Comparison of ENCODE assay signal across 11 cellular contexts in the genomic region with DNA sequence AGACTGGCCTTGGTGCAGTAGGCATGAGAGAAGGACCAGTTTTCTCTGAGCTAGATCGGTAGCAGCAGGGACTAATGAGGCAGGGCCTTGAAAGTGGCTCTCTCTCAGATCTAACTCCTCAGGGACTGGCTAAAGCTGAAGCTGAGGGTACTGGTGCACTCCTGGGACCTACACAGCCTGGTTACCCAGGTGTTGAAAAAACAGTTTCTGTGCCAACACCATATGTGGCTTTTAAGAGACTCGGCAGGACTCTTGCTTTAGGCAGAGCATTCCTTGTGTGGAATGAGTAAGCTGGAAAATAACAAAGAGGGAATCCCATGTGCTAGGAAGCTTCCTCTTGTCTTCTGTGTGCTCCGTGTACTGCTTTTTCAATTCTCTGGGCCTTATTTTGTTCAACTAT.
DNase-seq lines count a peak whose midpoint lies in the region; FAIRE-seq and TF ChIP-seq lines count a peak whose summit lies in the region.
"Had no signal": no experiment of that assay in that cellular context is flagged by ENCODE, and none has a peak within 500 bp of the region (broad histone marks: within the 10 kb centered on the region; RNA-seq: fewer than 3 reads in every experiment).

No MANE protein-coding gene starts in this region.

- no peaks in the 10 kb centered on the region for H4K20me1 ChIP-seq in neural progenitor cell (ENCODE audit: low read depth)

- peak; percentile 13 for FAIRE-seq in GM12891 (lab: Jason Lieb, UNC)

- H3K4me2 ChIP-seq in neural progenitor cell, result peak overlapping the region; percentile 46

- H3K4me1 Mint-ChIP-seq in neural progenitor cell, result peaks cover 20% of the 10 kb centered on the region

- peak overlapping the region; percentile 8 for H2AFZ ChIP-seq in neural progenitor cell (replicated peaks)

- TF ChIP-seq POLR2A in GM12891 (IDR thresholded peaks at IDR 0.05; ENCODE audit: low read depth, low read length), result no peak

- no peaks in the 10 kb centered on the region for H3K9me3 ChIP-seq in neural progenitor cell (ENCODE audit: low read depth)

- peaks cover 21% of the 10 kb centered on the region for H3F3A ChIP-seq in neural progenitor cell (ENCODE audit: low read depth)

- H3K4me3 ChIP-seq in astrocyte of the spinal cord (ENCODE audit: low read depth, low read length), result no peak overlapping the region
- peak overlapping the region; percentile 14 for H3K4me3 ChIP-seq in neural progenitor cell
- no peak overlapping the region for H3K4me3 ChIP-seq in coronary artery

- H3K36me3 Mint-ChIP-seq in neural progenitor cell, result peaks cover 7% of the 10 kb centered on the region

- H3K9me3 Mint-ChIP-seq in neural progenitor cell, result peaks cover 10% of the 10 kb centered on the region

- H3K27me3 ChIP-seq in neural progenitor cell, result no peaks in the 10 kb centered on the region

- DNase-seq in GM12891 (ENCODE audit: insufficient read length, low spot score), result no peak
- peak; percentile 88 for DNase-seq in NCI-H1436 (lab: John Stamatoyannopoulos, UW)
- DNase-seq in astrocyte of the spinal cord (ENCODE audit: low read depth, low spot score), result peak; percentile 45
- peak; percentile 70 for DNase-seq in neural progenitor cell (ENCODE audit: low spot score)
- DNase-seq in coronary artery (ENCODE audit: low spot score), result no peak
- no peak for DNase-seq in activated CD4-positive, alpha-beta T cell treated with anti-CD3 and anti-CD28 coated beads, Interleukin-2, amount 50 U/mL, for 48 hours
- DNase-seq in activated CD4-positive, alpha-beta T cell treated with anti-CD3 and anti-CD28 coated beads for 1 hour, result no peak
- DNase-seq in SK-N-DZ (ENCODE audit: low spot score), result no peak
- DNase-seq: activated effector memory CD4-positive, alpha-beta T cell treated with Interleukin-2 at 50 U/mL for 16 hours; DND-41 had no signal

- in situ Hi-C loops in astrocyte of the spinal cord (cut with HindIII; ENCODE audit: low sequenced_read_pairs), result no loop called here

- no peaks in the 10 kb centered on the region for H3K79me2 ChIP-seq in neural progenitor cell (ENCODE audit: low read depth)

- no peaks in the 10 kb centered on the region for H3K27me3 Mint-ChIP-seq in neural progenitor cell (ENCODE audit: insufficient read depth, low read depth)

- no peak overlapping the region for H3K4me3 Mint-ChIP-seq in neural progenitor cell

- H3K27ac Mint-ChIP-seq in neural progenitor cell, result peak overlapping the region; percentile 47

- TF ChIP-seq CTCF in astrocyte of the spinal cord (IDR thresholded peaks at IDR 0.05; ENCODE audit: low read depth, low read length) (no peak), neural progenitor cell (IDR thresholded peaks at IDR 0.05) (no peak), coronary artery (IDR thresholded peaks at IDR 0.05) (no peak)

- peak overlapping the region; percentile 87 for H3K27ac ChIP-seq in neural progenitor cell
- H3K27ac ChIP-seq in coronary artery, result no peak overlapping the region
- H3K27ac ChIP-seq: epithelial cell of prostate had no signal

- H3K36me3 ChIP-seq in neural progenitor cell, result no peaks in the 10 kb centered on the region

- no peak overlapping the region for H3K9ac ChIP-seq in neural progenitor cell

- peaks cover 17% of the 10 kb centered on the region for H3K4me1 ChIP-seq in neural progenitor cell

TF ChIP-seq in GM12891, 5 proteins besides CTCF, POLR2A, EP300 and RAD21:
- no peak for TF ChIP-seq POU2F2 (IDR thresholded peaks at IDR 0.05; ENCODE audit: low read depth, low read length)
- no peak for TF ChIP-seq TAF1 (IDR thresholded peaks at IDR 0.05; ENCODE audit: low read depth, low read length)
- no peak for TF ChIP-seq PAX5 (IDR thresholded peaks at IDR 0.05; ENCODE audit: insufficient read depth, low read length, severe bottlenecking)
- TF ChIP-seq SPI1 (IDR thresholded peaks at IDR 0.05; ENCODE audit: low read depth, low read length), result no peak

Comparison
In these comparisons a context has a peak if more than half of its experiments do, and no peak if none do; other contexts are left out.
1. DNase-seq: peak in NCI-H1436 (single experiment), astrocyte of the spinal cord (single experiment) and neural progenitor cell (single experiment); none in GM12891 (single experiment), coronary artery (single experiment), activated CD4-positive, alpha-beta T cell treated with anti-CD3 and anti-CD28 coated beads, Interleukin-2, amount 50 U/mL, for 48 hours (0 of 2), activated CD4-positive, alpha-beta T cell treated with anti-CD3 and anti-CD28 coated beads for 1 hour (single experiment) and SK-N-DZ (single experiment).